In the genomic region with DNA sequence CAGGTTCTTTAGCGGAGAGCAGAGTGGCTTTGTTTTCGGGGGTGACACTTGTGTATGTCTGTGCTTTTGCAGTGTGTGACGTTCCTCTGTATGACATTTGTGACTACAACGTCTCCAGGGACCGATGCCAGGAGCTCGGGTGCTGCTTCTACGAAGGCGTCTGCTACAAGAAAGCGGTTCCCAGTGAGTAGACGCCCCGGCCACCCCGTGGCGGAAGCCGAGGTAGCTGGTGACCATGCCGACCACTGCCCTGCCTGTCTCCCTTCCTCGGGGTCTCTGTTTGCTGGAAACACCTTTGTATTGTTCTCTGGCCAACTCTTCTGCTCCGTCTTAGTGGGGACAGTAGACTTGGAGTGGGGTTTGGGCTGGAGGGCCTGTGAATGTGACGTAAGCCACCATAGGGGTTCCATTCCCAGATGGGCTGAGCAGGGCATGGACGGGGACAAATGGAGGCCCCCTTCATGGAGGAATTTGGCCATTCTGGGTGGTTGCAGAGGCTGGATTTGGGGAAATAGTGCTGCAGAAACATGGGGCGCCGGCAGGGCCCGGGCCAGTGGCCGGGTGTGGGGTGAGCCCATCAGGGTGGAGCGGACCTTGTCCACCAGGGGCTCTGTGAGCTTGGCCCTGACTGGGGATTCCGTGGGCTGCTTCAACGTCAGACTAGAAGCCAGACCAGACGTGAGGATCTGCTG, we compare ENCODE assay signal across 19 cellular contexts. TPM values are rescaled to one million over a fixed set of nuclear protein-coding genes. Genes with fewer than 3 reads are reported as not detected.
DNase-seq lines count a peak whose midpoint lies in the region; ATAC-seq and TF ChIP-seq lines count a peak whose summit lies in the region.
"Had no signal": no experiment of that assay in that cellular context is flagged by ENCODE, and none has a peak within 500 bp of the region (broad histone marks: within the 10 kb centered on the region; RNA-seq: fewer than 3 reads in every experiment).

No MANE protein-coding gene starts in this region.

- H3K36me3 Mint-ChIP-seq in type B pancreatic cell: no peaks in the 10 kb centered on the region
- peaks cover 2% of the 10 kb centered on the region for H3K36me3 Mint-ChIP-seq in T-helper 17 cell (ENCODE audit: low read depth)

- H4K91ac ChIP-seq in mesenchymal stem cell (ENCODE audit: low read length): peak overlapping the region; percentile 11

- H3K4me2 ChIP-seq in mesenchymal stem cell (ENCODE audit: low read length, poor library complexity, severe bottlenecking): no peak overlapping the region
- H3K4me2 ChIP-seq: A549; BLaER1 treated with 17β-estradiol and CSF1 and Interleukin-3, amounts not matched to agents 10 nM and 100 nM had no signal

- H3K27ac Mint-ChIP-seq in type B pancreatic cell (no peak overlapping the region), T-helper 17 cell (no peak overlapping the region)

- no peaks in the 10 kb centered on the region for H3K27me3 Mint-ChIP-seq in type B pancreatic cell
- H3K27me3 Mint-ChIP-seq in T-helper 17 cell: no peaks in the 10 kb centered on the region

- no peak overlapping the region for H2AFZ ChIP-seq in mesenchymal stem cell (ENCODE audit: low read depth, low read length)

- no peak overlapping the region for H2BK15ac ChIP-seq in mesenchymal stem cell (ENCODE audit: low read depth, poor library complexity, severe bottlenecking)

- peak overlapping the region in 1 of 2 experiments; percentile 51 for H3K23ac ChIP-seq in mesenchymal stem cell (ENCODE audit: low read length in 2 of 2)

- H3K4me1 Mint-ChIP-seq in type B pancreatic cell (ENCODE audit: unreplicated experiment) (no peaks in the 10 kb centered on the region), T-helper 17 cell (peaks cover 5% of the 10 kb centered on the region)

- H2BK5ac ChIP-seq in mesenchymal stem cell (ENCODE audit: low read depth, low read length, poor library complexity, severe bottlenecking): no peak overlapping the region

- ATAC-seq in GM19351 (IDR thresholded peaks at IDR 0.05; ENCODE audit: unreplicated experiment): no peak
- ATAC-seq in T-helper 17 cell: no peak

- H3K4me3 Mint-ChIP-seq in type B pancreatic cell: no peak overlapping the region
- no peak overlapping the region for H3K4me3 Mint-ChIP-seq in T-helper 17 cell

- no peak overlapping the region for H3K4ac ChIP-seq in mesenchymal stem cell (ENCODE audit: low read depth in 1 of 2, low read length in 2 of 2)

- peak; percentile 21 for DNase-seq in activated CD8-positive, alpha-beta memory T cell treated with anti-CD3 and anti-CD28 coated beads for 24 hours
- DNase-seq in activated CD8-positive, alpha-beta memory T cell treated with anti-CD3 and anti-CD28 coated beads, Interleukin-2, amount 50 U/mL, for 4 hours: no peak
- peak; percentile 40 for DNase-seq in activated CD8-positive, alpha-beta memory T cell treated with anti-CD3 and anti-CD28 coated beads, Interleukin-2, amount 50 U/mL, for 48 hours
- DNase-seq in mesenchymal stem cell (no peak), type B pancreatic cell (ENCODE audit: extremely low spot score, unreplicated experiment) (peak; percentile 59), T-helper 17 cell (no peak), nucleus accumbens (lab: John Stamatoyannopoulos, UW) (no peak)
- DNase-seq: DND-41, GDM1, NCI-H1092, NCI-H146, NCI-H526 treated with DMSO at 0.1 percent for 48 hours, OCI-M1, SIG-M5 had no signal

- no peak overlapping the region for H3K4me3 ChIP-seq in mesenchymal stem cell (ENCODE audit: insufficient read depth in 1 of 2, low read depth in 1 of 2, low read length in 2 of 2)
- H3K4me3 ChIP-seq: A549; BLaER1 treated with 17β-estradiol and CSF1 and Interleukin-3, amounts not matched to agents 10 nM and 100 nM had no signal

- no peak for TF ChIP-seq CTCF in type B pancreatic cell (conservative IDR thresholded peaks at IDR 0.05)

- H2BK12ac ChIP-seq in mesenchymal stem cell (ENCODE audit: low read length in 2 of 2): no peak overlapping the region

- H3K9me3 ChIP-seq in mesenchymal stem cell (ENCODE audit: control insufficient read depth, low read length): no peaks in the 10 kb centered on the region
- H3K9me3 ChIP-seq in T-helper 17 cell (ENCODE audit: control insufficient read depth, low read length, poor library complexity, severe bottlenecking): no peaks in the 10 kb centered on the region
- H3K9me3 ChIP-seq: A549 had no signal

- H2BK120ac ChIP-seq in mesenchymal stem cell (ENCODE audit: low read depth, low read length): no peak overlapping the region

- H2AK5ac ChIP-seq in mesenchymal stem cell (ENCODE audit: low read length, severe bottlenecking): no peak overlapping the region

- H4K8ac ChIP-seq in mesenchymal stem cell (ENCODE audit: low read length): no peak overlapping the region

- no peaks in the 10 kb centered on the region for H3K9me3 Mint-ChIP-seq in type B pancreatic cell

- H3K27ac ChIP-seq in mesenchymal stem cell (ENCODE audit: low read length, poor library complexity, severe bottlenecking): no peak overlapping the region
- H3K27ac ChIP-seq: A549; BLaER1 treated with 17β-estradiol and CSF1 and Interleukin-3, amounts not matched to agents 10 nM and 100 nM had no signal

- no peaks in the 10 kb centered on the region for H3K4me1 ChIP-seq in mesenchymal stem cell (ENCODE audit: control insufficient read depth, insufficient read depth, low read depth, low read length)
- H3K4me1 ChIP-seq: A549 had no signal

- no peak overlapping the region for H3K14ac ChIP-seq in mesenchymal stem cell (ENCODE audit: low read length in 2 of 2)

- H3K27me3 ChIP-seq in mesenchymal stem cell (ENCODE audit: control insufficient read depth in 1 of 2, insufficient read depth in 1 of 2, low read length in 2 of 2): peaks cover 0 to 14% of the 10 kb centered on the region in 2 experiments
- H3K27me3 ChIP-seq: BLaER1 treated with 17β-estradiol and CSF1 and Interleukin-3, amounts not matched to agents 10 nM and 100 nM had no signal

- no peak overlapping the region for H3K9ac ChIP-seq in mesenchymal stem cell (ENCODE audit: low read length)
- H3K9ac ChIP-seq: BLaER1 treated with 17β-estradiol and CSF1 and Interleukin-3, amounts not matched to agents 10 nM and 100 nM had no signal

- WGBS in mesenchymal stem cell: 90% methylated on average over 27 of the region's 27 CpGs

- H3K18ac ChIP-seq in mesenchymal stem cell (ENCODE audit: low read depth in 1 of 2, low read length in 2 of 2): no peak overlapping the region

- H3K79me1 ChIP-seq in mesenchymal stem cell (replicated peaks; ENCODE audit: low read length, poor library complexity, severe bottlenecking): no peaks in the 10 kb centered on the region

- H3K36me3 ChIP-seq in mesenchymal stem cell (ENCODE audit: control insufficient read depth in 1 of 2, insufficient read depth in 2 of 2, low read depth in 1 of 2, low read length in 2 of 2): no peaks in the 10 kb centered on the region
- H3K36me3 ChIP-seq: BLaER1 treated with 17β-estradiol and CSF1 and Interleukin-3, amounts not matched to agents 10 nM and 100 nM had no signal

RNA-seq across cellular contexts. Expression of gene TEX29, which starts 7.8 kb away (rescaled TPM):
- 0.41 TPM for polyA plus RNA-seq in mesenchymal stem cell (2013, experiment 1 of 2)
- polyA plus RNA-seq in mesenchymal stem cell (2013, experiment 2 of 2): 0.44 TPM
- 0.62 and 0.92 TPM in 2 replicates for total RNA-seq in type B pancreatic cell (ENCODE audit: low replicate concordance)
- not detected for total RNA-seq in T-helper 17 cell
- total RNA-seq: MCF 10A, RPMI7951 had no signal

Comparison
In these comparisons a context has a peak if more than half of its experiments do, and no peak if none do; other contexts are left out.
1. DNase-seq: peak in activated CD8-positive, alpha-beta memory T cell treated with anti-CD3 and anti-CD28 coated beads for 24 hours (single experiment), activated CD8-positive, alpha-beta memory T cell treated with anti-CD3 and anti-CD28 coated beads, Interleukin-2, amount 50 U/mL, for 48 hours (single experiment) and type B pancreatic cell (single experiment); none in activated CD8-positive, alpha-beta memory T cell treated with anti-CD3 and anti-CD28 coated beads, Interleukin-2, amount 50 U/mL, for 4 hours (single experiment), mesenchymal stem cell (single experiment), T-helper 17 cell (0 of 3) and nucleus accumbens (0 of 56).